In genomic region chr22:40789131-40789530, GRCh38 we compare ENCODE assay signal across 7 cellular contexts.
"Had no signal": no experiment of that assay in that cellular context is flagged by ENCODE, and none has a peak within 500 bp of the region (broad histone marks: within the 10 kb centered on the region; RNA-seq: fewer than 3 reads in every experiment).

No MANE protein-coding gene starts in this region.

- H3K4me2 ChIP-seq: GM23338 had no signal

- FAIRE-seq: H1, H54, HTR-8/SVneo had no signal

- ATAC-seq: GM23338 had no signal

- H3K4me3 ChIP-seq: GM23338 had no signal

- H2AFZ ChIP-seq: GM23338 had no signal

- DNase-seq: H9, HCEC 1CT, IMR-90 had no signal
